8 cellular contexts compared by ENCODE assay signal in genomic region chr2:240584486-240585031, GRCh38. TPM values are rescaled to one million over a fixed set of nuclear protein-coding genes. Genes with fewer than 3 reads are reported as not detected.
DNase-seq lines count a peak whose midpoint lies in the region; ATAC-seq and TF ChIP-seq lines count a peak whose summit lies in the region.

No MANE protein-coding gene starts in this region.

- H3K27ac ChIP-seq in aorta (ENCODE audit: low read depth in 1 of 2, low read length in 2 of 2) = no peak overlapping the region

- 84 to 87% methylated on average over 4 of the region's 4 CpGs for WGBS in aorta, 2 donors

- TF ChIP-seq CTCF in GM10266 (IDR thresholded peaks at IDR 0.05; ENCODE audit: control insufficient read depth, insufficient read depth, low read depth, missing control alignments) (no peak), fibroblast of villous mesenchyme (IDR thresholded peaks at IDR 0.05; ENCODE audit: insufficient read depth, low read depth, low read length) (no peak)

- intact Hi-C loops in aorta (cut with DNase I) = no loop called here

- no peaks in the 10 kb centered on the region for H3K27me3 ChIP-seq in aorta (ENCODE audit: control insufficient read depth in 1 of 2, insufficient read depth in 2 of 2, low read length in 1 of 2)

- H3K4me3 ChIP-seq in fibroblast of villous mesenchyme (ENCODE audit: low read depth, low read length) (no peak overlapping the region), aorta (ENCODE audit: low read length in 2 of 2) (no peak overlapping the region)

- DNase-seq in GM10266 (ENCODE audit: extremely low spot score) (peak; percentile 84), SK-MEL-5 (ENCODE audit: low read depth, low spot score) (peak; percentile 69), fibroblast of villous mesenchyme (ENCODE audit: low read depth) (peak; percentile 89), aorta (peak; percentile 22 to 61), ureter (ENCODE audit: low spot score) (no peak), DMS79 (lab: John Stamatoyannopoulos, UW) (no peak)

- in situ Hi-C loops in SK-MEL-5 (cut with HindIII; ENCODE audit: low pct_unique_long_range_greater_than_20kb, low sequenced_read_pairs) = no loop called here

- H3K4me1 ChIP-seq in aorta (ENCODE audit: control insufficient read depth in 1 of 2, insufficient read depth in 2 of 2, low read length in 2 of 2) = no peaks in the 10 kb centered on the region

- no peaks in the 10 kb centered on the region for H3K9me3 ChIP-seq in aorta (ENCODE audit: control insufficient read depth, low read length)

- ATAC-seq in GM21367 (IDR thresholded peaks at IDR 0.05; ENCODE audit: unreplicated experiment) (peak; percentile 60), HG03558 (IDR thresholded peaks at IDR 0.05; ENCODE audit: extremely low read depth, unreplicated experiment) (peak; percentile 35), aorta (ENCODE audit: low FRiP score) (no peak)

- no peaks in the 10 kb centered on the region for H3K36me3 ChIP-seq in aorta (ENCODE audit: control insufficient read depth in 1 of 2, insufficient read depth in 2 of 2, low read length in 1 of 2)

RNA-seq across cellular contexts. Expression of gene CAPN10, which starts 2.0 kb away (rescaled TPM):
- total RNA-seq in SK-MEL-5 (2014; rRNA removed; shearing (Covaris generic)) = 15.5 and 20.7 TPM in 2 replicates
- 24.5 and 25.4 TPM in 2 replicates for polyA plus RNA-seq in SK-MEL-5 (2015; cell fraction: cytosol; rRNA removed)
- 92.4 and 115 TPM in 2 replicates for polyA plus RNA-seq in SK-MEL-5 (2015; cell fraction: nucleus; rRNA removed)
- total RNA-seq in fibroblast of villous mesenchyme (20.3 and 22.5 TPM in 2 replicates), aorta (10 to 100 TPM; 23.7 to 35.5 TPM), ureter (34.4 TPM)
- polyA plus RNA-seq in aorta = 10 to 100 TPM; 12.6 to 66.9 TPM

RNA-seq across cellular contexts. Expression of gene RNPEPL1, which starts 16.3 kb away (rescaled TPM):
- total RNA-seq in SK-MEL-5 (2014; rRNA removed; shearing (Covaris generic)) = 19.0 and 19.7 TPM in 2 replicates
- polyA plus RNA-seq in SK-MEL-5 (2015; cell fraction: cytosol; rRNA removed) = 91.1 and 102 TPM in 2 replicates
- polyA plus RNA-seq in SK-MEL-5 (2015; cell fraction: nucleus; rRNA removed) = 91.6 and 113 TPM in 2 replicates
- total RNA-seq in fibroblast of villous mesenchyme (9.5 and 15.5 TPM in 2 replicates), aorta (10 to 100 TPM; 42.9 to 46.9 TPM), ureter (57.3 TPM)
- 100 to 1,000 TPM in 1 of 2 donors, 10 to 100 TPM in 1; 48.2 to 108 TPM for polyA plus RNA-seq in aorta

RNA-seq across cellular contexts. Expression of gene DUSP28, which starts 24.4 kb away (rescaled TPM):
- total RNA-seq in SK-MEL-5 (2014; rRNA removed; shearing (Covaris generic)) = 3.6 and 8.0 TPM in 2 replicates
- 5.9 and 10.6 TPM in 2 replicates for polyA plus RNA-seq in SK-MEL-5 (2015; cell fraction: cytosol; rRNA removed)
- 11.1 and 11.6 TPM in 2 replicates for polyA plus RNA-seq in SK-MEL-5 (2015; cell fraction: nucleus; rRNA removed)
- total RNA-seq in fibroblast of villous mesenchyme (3.5 and 4.5 TPM in 2 replicates), aorta (1 to 10 TPM; 2.1 to 3.4 TPM), ureter (6.2 TPM)
- polyA plus RNA-seq in aorta = 1 to 10 TPM; 3.0 to 5.0 TPM

RNA-seq across cellular contexts. Expression of gene ANKMY1, which starts 26.8 kb away (rescaled TPM):
- total RNA-seq in SK-MEL-5 (2014; rRNA removed; shearing (Covaris generic)) = 5.2 and 9.7 TPM in 2 replicates
- polyA plus RNA-seq in SK-MEL-5 (2015; cell fraction: cytosol; rRNA removed) = 8.4 and 18.3 TPM in 2 replicates
- 41.2 and 51.2 TPM in 2 replicates for polyA plus RNA-seq in SK-MEL-5 (2015; cell fraction: nucleus; rRNA removed)
- total RNA-seq in fibroblast of villous mesenchyme = 5.2 and 5.8 TPM in 2 replicates
- total RNA-seq in aorta = 10 to 100 TPM; 10.4 to 22.0 TPM
- 1 to 10 TPM; 6.2 to 6.6 TPM for polyA plus RNA-seq in aorta
- 52.8 TPM for total RNA-seq in ureter

RNA-seq across cellular contexts. Expression of gene GPR35, which starts 40.7 kb away (rescaled TPM):
- 0.05 TPM in 1 of 2 replicates, not detected in the other for total RNA-seq in SK-MEL-5 (2014; rRNA removed; shearing (Covaris generic))
- polyA plus RNA-seq in SK-MEL-5 (2015; cell fraction: cytosol; rRNA removed) = 0.05 TPM in 1 of 2 replicates, not detected in the other
- polyA plus RNA-seq in SK-MEL-5 (2015; cell fraction: nucleus; rRNA removed) = 1.1 and 2.5 TPM in 2 replicates
- total RNA-seq in fibroblast of villous mesenchyme (0.32 and 0.43 TPM in 2 replicates), aorta (1 to 10 TPM; 2.1 to 3.9 TPM), ureter (1.6 TPM)
- polyA plus RNA-seq in aorta = 10 to 100 TPM; 10.1 to 14.5 TPM

Comparison
In these comparisons a context has a peak if more than half of its experiments do, and no peak if none do; other contexts are left out.
1. DNase-seq: peak in GM10266 (single experiment), SK-MEL-5 (single experiment), fibroblast of villous mesenchyme (single experiment) and aorta (2 of 2); none in ureter (single experiment) and DMS79 (single experiment).